13 cellular contexts compared by ENCODE assay signal in genomic region chr12:22271036-22271435, GRCh38.
DNase-seq lines count a peak whose midpoint lies in the region; TF ChIP-seq lines count a peak whose summit lies in the region.
"Had no signal": no experiment of that assay in that cellular context is flagged by ENCODE, and none has a peak within 500 bp of the region (broad histone marks: within the 10 kb centered on the region; RNA-seq: fewer than 3 reads in every experiment).

No MANE protein-coding gene starts in this region.

- no peaks in the 10 kb centered on the region for H3K36me3 ChIP-seq in skeletal muscle satellite cell (ENCODE audit: insufficient read depth, low read length)
- H3K36me3 ChIP-seq: gastrocnemius medialis had no signal

- H3K4me3 ChIP-seq in fibroblast of pulmonary artery (replicated peaks; ENCODE audit: low read depth, low read length) (no peak overlapping the region), skeletal muscle satellite cell (ENCODE audit: low read length) (no peak overlapping the region)
- H3K4me3 ChIP-seq: gastrocnemius medialis had no signal

- H3K4me2 ChIP-seq in skeletal muscle satellite cell (ENCODE audit: low read length) = peak overlapping the region; percentile 43

- H3K4me1 ChIP-seq in skeletal muscle satellite cell (ENCODE audit: control insufficient read depth, insufficient read depth, low read length) = peaks cover 28% of the 10 kb centered on the region
- H3K4me1 ChIP-seq: gastrocnemius medialis had no signal

- no peaks in the 10 kb centered on the region for H3K27me3 ChIP-seq in skeletal muscle satellite cell (ENCODE audit: control insufficient read depth, insufficient read depth, low read length)
- H3K27me3 ChIP-seq: gastrocnemius medialis had no signal

- no peak for TF ChIP-seq CTCF in fibroblast of pulmonary artery (IDR thresholded peaks at IDR 0.05; ENCODE audit: low read length, missing control alignments)

- H3K9ac ChIP-seq in skeletal muscle satellite cell (ENCODE audit: low read depth, low read length) = no peak overlapping the region

- no peaks in the 10 kb centered on the region for H3K9me3 ChIP-seq in skeletal muscle satellite cell (replicated peaks; ENCODE audit: low read length)
- H3K9me3 ChIP-seq: gastrocnemius medialis had no signal

- DNase-seq in GM04503 (ENCODE audit: low read depth) (peak; percentile 87), SW 1271 (lab: John Stamatoyannopoulos, UW) (peak; percentile 24 to 87), fibroblast of pulmonary artery (ENCODE audit: low read depth) (peak; percentile 88), NCI-H128 (lab: John Stamatoyannopoulos, UW; ENCODE audit: unreplicated experiment) (no peak), DMS53 (lab: John Stamatoyannopoulos, UW) (no peak), inferior parietal cortex (ENCODE audit: extremely low spot score) (no peak)
- DNase-seq in activated CD4-positive, alpha-beta T cell treated with anti-CD3 and anti-CD28 coated beads for 48 hours = no peak
- DNase-seq: activated naive CD4-positive, alpha-beta T cell treated with anti-CD3 and anti-CD28 coated beads for 36 hours; Calu3; gastrocnemius medialis; natural killer cell; NCI-H1694 had no signal

Comparison
In these comparisons a context has a peak if more than half of its experiments do, and no peak if none do; other contexts are left out.
1. DNase-seq: peak in GM04503 (single experiment), SW 1271 (2 of 2) and fibroblast of pulmonary artery (single experiment); none in activated CD4-positive, alpha-beta T cell treated with anti-CD3 and anti-CD28 coated beads for 48 hours (single experiment), NCI-H128 (single experiment), DMS53 (single experiment) and inferior parietal cortex (single experiment).